ENCODE assay signal across 10 cellular contexts in the genomic region with DNA sequence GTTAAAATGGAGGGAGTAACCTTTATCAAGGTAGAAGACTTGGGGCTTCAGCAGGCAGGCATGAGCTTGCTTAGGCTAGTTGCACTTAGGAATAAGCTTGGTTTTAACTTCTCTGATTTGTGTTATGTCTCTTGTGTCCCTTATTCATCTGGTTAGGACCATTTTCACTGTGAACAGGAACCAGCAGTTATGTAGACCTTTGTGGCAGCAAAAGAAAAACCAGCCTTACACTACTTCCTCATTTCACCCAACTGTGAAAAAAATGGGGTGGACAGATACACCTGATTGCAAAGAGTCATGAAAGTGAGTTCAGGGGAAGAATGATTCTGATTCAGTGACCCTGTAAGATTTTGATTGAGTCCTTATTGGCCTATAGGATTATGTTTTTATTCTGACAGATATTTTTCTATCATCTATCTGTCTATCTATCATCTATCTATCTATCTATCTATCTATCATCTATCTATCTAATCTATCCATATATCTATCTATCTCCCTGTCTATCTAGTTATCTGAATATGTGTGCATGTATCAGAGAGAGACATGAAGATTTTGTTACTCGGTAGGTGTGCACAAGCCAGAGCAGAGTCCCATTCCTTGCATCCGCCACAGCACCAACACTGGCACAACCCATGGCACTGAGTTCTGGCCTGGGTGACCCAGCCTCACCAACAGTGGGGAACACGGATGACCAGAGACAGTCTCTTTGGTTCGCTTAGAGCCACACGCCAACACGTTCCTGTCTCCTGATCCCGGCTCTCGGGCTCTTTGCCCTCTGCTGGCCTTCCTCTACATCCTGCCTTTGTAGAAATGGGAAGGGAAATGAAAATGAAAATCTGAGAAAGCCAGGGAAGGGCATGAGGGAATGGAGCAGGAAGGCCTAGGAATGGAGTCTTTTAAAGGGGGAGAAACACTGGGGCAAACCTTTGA. TPM values are rescaled to one million over a fixed set of nuclear protein-coding genes. Genes with fewer than 3 reads are reported as not detected.
A peak's percentile ranks its signal among the peaks of the same experiment; 100 is the strongest.
DNase-seq lines count a peak whose midpoint lies in the region; ATAC-seq lines count a peak whose summit lies in the region.
"Had no signal": no experiment of that assay in that cellular context is flagged by ENCODE, and none has a peak within 500 bp of the region (broad histone marks: within the 10 kb centered on the region; RNA-seq: fewer than 3 reads in every experiment).

No MANE protein-coding gene starts in this region.

- H3K27ac ChIP-seq in SJSA1 (peak overlapping the region; percentile 34), rectal smooth muscle tissue (ENCODE audit: low read depth, low read length) (peak overlapping the region; percentile 27)
- H3K27ac ChIP-seq: HL-60 had no signal

- H3K27me3 ChIP-seq in SJSA1 (replicated peaks) (no peaks in the 10 kb centered on the region), rectal smooth muscle tissue (ENCODE audit: control insufficient read depth, insufficient read depth, low read length) (no peaks in the 10 kb centered on the region)

- ATAC-seq in GM19035 (IDR thresholded peaks at IDR 0.05; ENCODE audit: unreplicated experiment), result peak; percentile 98
- ATAC-seq in HG02885 (IDR thresholded peaks at IDR 0.05; ENCODE audit: poor library complexity, unreplicated experiment), result peak; percentile 97

- no peak overlapping the region for H3K9ac ChIP-seq in rectal smooth muscle tissue (ENCODE audit: low read length)

- DNase-seq in SJSA1 (ENCODE audit: low read depth in 1 of 2, low spot score in 2 of 2) (no peak), NCI-H2196 (lab: John Stamatoyannopoulos, UW; ENCODE audit: unreplicated experiment) (no peak), NCI-H1417 treated with DMSO at 0.1 percent for 48 hours (lab: John Stamatoyannopoulos, UW) (no peak), ACHN (no peak)
- DNase-seq in activated naive CD4-positive, alpha-beta T cell treated with anti-CD3 and anti-CD28 coated beads, Interleukin-2, amount 50 U/mL, for 16 hours, result no peak
- DNase-seq: activated CD4-positive, alpha-beta memory T cell treated with anti-CD3 and anti-CD28 coated beads, Interleukin-2, amount 10 ng/mL, durations not matched to agents 7 days and 5 days had no signal

- peaks cover 78% of the 10 kb centered on the region for H3K4me1 ChIP-seq in SJSA1 (replicated peaks)
- peaks cover 10% of the 10 kb centered on the region for H3K4me1 ChIP-seq in rectal smooth muscle tissue (ENCODE audit: control insufficient read depth, insufficient read depth, low read length)

- H3K4me3 ChIP-seq in SJSA1 (no peak overlapping the region), rectal smooth muscle tissue (ENCODE audit: low read length) (no peak overlapping the region)

- H3K9me3 ChIP-seq in SJSA1 (replicated peaks), result no peaks in the 10 kb centered on the region

- in situ Hi-C loops in ACHN (cut with HindIII; ENCODE audit: low pct_ligation_motif_present, low pct_unique_long_range_greater_than_20kb, low sequenced_read_pairs), result no loop called here

- H3K36me3 ChIP-seq in SJSA1 (no peaks in the 10 kb centered on the region; the same call in 1 of the 2 replicates), rectal smooth muscle tissue (ENCODE audit: control insufficient read depth, insufficient read depth, low read length) (no peaks in the 10 kb centered on the region)

RNA-seq across cellular contexts. Expression of gene ZNF366, which starts 1.3 kb away (rescaled TPM):
- not detected in 2 replicates for total RNA-seq in SJSA1 (2014; rRNA removed; shearing (Covaris generic))
- total RNA-seq: activated CD4-positive, alpha-beta memory T cell treated with anti-CD3 and anti-CD28 coated beads, Interleukin-2, amount 10 ng/mL, durations not matched to agents 7 days and 5 days had no signal
